8 cellular contexts compared by ENCODE assay signal in genomic region chr17:75032896-75033294, GRCh38. TPM values are rescaled to one million over a fixed set of nuclear protein-coding genes. Genes with fewer than 3 reads are reported as not detected.
A peak's percentile ranks its signal among the peaks of the same experiment; 100 is the strongest.
DNase-seq lines count a peak whose midpoint lies in the region; ATAC-seq and TF ChIP-seq lines count a peak whose summit lies in the region.

No MANE protein-coding gene starts in this region.

- H3K4me1 ChIP-seq in smooth muscle cell (ENCODE audit: low read depth) = no peaks in the 10 kb centered on the region

- ATAC-seq in GM18520 (IDR thresholded peaks at IDR 0.05; ENCODE audit: unreplicated experiment) = no peak

- DNase-seq in NCI-H748 (lab: John Stamatoyannopoulos, UW; ENCODE audit: unreplicated experiment) (peak; percentile 29), NCI-H748 treated with DMSO at 0.1 percent for 48 hours (lab: John Stamatoyannopoulos, UW) (no peak), T follicular helper cell (ENCODE audit: low read depth) (peak; percentile 12), glomerular visceral epithelial cell (ENCODE audit: extremely low spot score) (peak; percentile 22), smooth muscle cell (lab: John Stamatoyannopoulos, UW; ENCODE audit: unreplicated experiment) (no peak), dedifferentiated amniotic fluid mesenchymal stem cell (ENCODE audit: extremely low spot score) (no peak), AML-193 (lab: John Stamatoyannopoulos, UW) (no peak)

- no peaks in the 10 kb centered on the region for H4K20me1 ChIP-seq in smooth muscle cell (ENCODE audit: low read depth)

- no peaks in the 10 kb centered on the region for H3K36me3 ChIP-seq in smooth muscle cell (ENCODE audit: low read depth)

- H3K27ac ChIP-seq in smooth muscle cell (ENCODE audit: low read depth) = peak overlapping the region; percentile 87

- no peak overlapping the region for H3K9ac ChIP-seq in smooth muscle cell (ENCODE audit: low read depth)

- no peak overlapping the region for H2AFZ ChIP-seq in smooth muscle cell (ENCODE audit: low read depth)

- H3K9me3 ChIP-seq in smooth muscle cell (replicated peaks; ENCODE audit: low read depth) = no peaks in the 10 kb centered on the region

- peaks cover 14% of the 10 kb centered on the region for H3F3A ChIP-seq in smooth muscle cell (ENCODE audit: low read depth)

- WGBS in smooth muscle cell (ENCODE audit: low lambda C conversion rate) = 32% methylated on average over 8 of the region's 8 CpGs

- peak overlapping the region; percentile 82 for H3K4me2 ChIP-seq in smooth muscle cell

- no peaks in the 10 kb centered on the region for H3K79me2 ChIP-seq in smooth muscle cell (ENCODE audit: low read depth)

- no peak for TF ChIP-seq CTCF in smooth muscle cell (IDR thresholded peaks at IDR 0.05; ENCODE audit: borderline replicate concordance, insufficient read depth, poor library complexity, severe bottlenecking)

- no peaks in the 10 kb centered on the region for H3K27me3 ChIP-seq in smooth muscle cell (ENCODE audit: low read depth)

- H3K4me3 ChIP-seq in smooth muscle cell = peak overlapping the region; percentile 69

RNA-seq across cellular contexts. Expression of gene ATP5PD, which starts 13.9 kb away (rescaled TPM):
- 233 and 309 TPM in 2 replicates for total RNA-seq in smooth muscle cell
- polyA plus RNA-seq in smooth muscle cell = 318 and 321 TPM in 2 replicates

RNA-seq across cellular contexts. Expression of gene KCTD2, which starts 14.1 kb away (rescaled TPM):
- total RNA-seq in smooth muscle cell = 18.2 and 27.3 TPM in 2 replicates
- 11.1 and 12.7 TPM in 2 replicates for polyA plus RNA-seq in smooth muscle cell

RNA-seq across cellular contexts. Expression of gene MRPL58, which starts 20.4 kb away (rescaled TPM):
- total RNA-seq in smooth muscle cell = 36.8 and 75.6 TPM in 2 replicates
- polyA plus RNA-seq in smooth muscle cell = 36.2 and 41.4 TPM in 2 replicates

RNA-seq across cellular contexts. Expression of gene CDR2L, which starts 45.5 kb away (rescaled TPM):
- 35.9 and 40.7 TPM in 2 replicates for total RNA-seq in smooth muscle cell
- 37.8 and 39.9 TPM in 2 replicates for polyA plus RNA-seq in smooth muscle cell

RNA-seq across cellular contexts. Expression of gene SLC16A5, which starts 54.9 kb away (rescaled TPM):
- 11.1 and 17.1 TPM in 2 replicates for total RNA-seq in smooth muscle cell
- 19.5 and 22.0 TPM in 2 replicates for polyA plus RNA-seq in smooth muscle cell

Comparison
In these comparisons a context has a peak if more than half of its experiments do, and no peak if none do; other contexts are left out.
1. DNase-seq: peak in NCI-H748 (single experiment), T follicular helper cell (single experiment) and glomerular visceral epithelial cell (single experiment); none in NCI-H748 treated with DMSO at 0.1 percent for 48 hours (single experiment), smooth muscle cell (single experiment), dedifferentiated amniotic fluid mesenchymal stem cell (single experiment) and AML-193 (0 of 2).